ENCODE assay signal across 2 cellular contexts in genomic region chr7:142811154-142811737, GRCh38.
TF ChIP-seq lines count a peak whose summit lies in the region.

No MANE protein-coding gene starts in this region.

TF ChIP-seq in HCT116, 20 proteins besides CTCF, POLR2A, EP300 and RAD21 (continued from another document):
- TF ChIP-seq REST (IDR thresholded peaks at IDR 0.05; ENCODE audit: low read depth) = no peak
- TF ChIP-seq ZFX (IDR thresholded peaks at IDR 0.05) = no peak
- TF ChIP-seq YY1 (IDR thresholded peaks at IDR 0.05; ENCODE audit: extremely low read depth, insufficient replicate concordance, low read depth, low read length) = no peak
- no peak for TF ChIP-seq POLR2AphosphoS5 (IDR thresholded peaks at IDR 0.05; ENCODE audit: low read depth, low read length)
- TF ChIP-seq SP1 (IDR thresholded peaks at IDR 0.05; ENCODE audit: low read depth) = no peak
- no peak for TF ChIP-seq EGR1 (IDR thresholded peaks at IDR 0.05; ENCODE audit: low read depth)
- no peak for TF ChIP-seq JUND (IDR thresholded peaks at IDR 0.05)
- no peak for TF ChIP-seq ATF3 (IDR thresholded peaks at IDR 0.05)
- TF ChIP-seq EZH2phosphoT487 (IDR thresholded peaks at IDR 0.05; ENCODE audit: borderline replicate concordance) = no peak
- no peak for TF ChIP-seq CEBPB (IDR thresholded peaks at IDR 0.05; ENCODE audit: low read depth)
- TF ChIP-seq FOSL1 (IDR thresholded peaks at IDR 0.05; ENCODE audit: low read depth) = no peak
- TF ChIP-seq ELF1 (IDR thresholded peaks at IDR 0.05; ENCODE audit: borderline replicate concordance, low read depth) = no peak

TF ChIP-seq in liver, 16 proteins besides CTCF, POLR2A, EP300 and RAD21 (continued from another document):
- TF ChIP-seq REST (IDR thresholded peaks at IDR 0.05) = no peak
- TF ChIP-seq RXRA (IDR thresholded peaks at IDR 0.05) = no peak
- TF ChIP-seq FOXA2 (IDR thresholded peaks at IDR 0.05) = no peak
